In genomic region chr6:27065183-27065582, GRCh38 we compare ENCODE assay signal across 33 cellular contexts.
"Had no signal": no experiment of that assay in that cellular context is flagged by ENCODE, and none has a peak within 500 bp of the region (broad histone marks: within the 10 kb centered on the region; RNA-seq: fewer than 3 reads in every experiment).

No MANE protein-coding gene starts in this region.

- DNase-seq: activated CD4-positive, alpha-beta T cell treated with anti-CD3 and anti-CD28 coated beads for 1 hour; activated CD4-positive, alpha-beta T cell treated with anti-CD3 and anti-CD28 coated beads for 48 hours; activated CD4-positive, alpha-beta T cell treated with anti-CD3 and anti-CD28 coated beads, Interleukin-2, amount 50 U/mL, for 1 hour; activated CD4-positive, alpha-beta T cell treated with anti-CD3 and anti-CD28 coated beads, Interleukin-2, amount 50 U/mL, for 48 hours; activated CD8-positive, alpha-beta memory T cell treated with anti-CD3 and anti-CD28 coated beads for 24 hours; activated CD8-positive, alpha-beta T cell treated with anti-CD3 and anti-CD28 coated beads for 36 hours; activated effector memory CD4-positive, alpha-beta T cell treated with Interleukin-2 at 50 U/mL for 16 hours; activated gamma-delta T cell treated with Interleukin-2 at 50 U/mL for 16 hours; activated naive CD4-positive, alpha-beta T cell treated with anti-CD3 and anti-CD28 coated beads, Interleukin-2, amount 50 U/mL, for 16 hours; activated naive CD4-positive, alpha-beta T cell treated with Interleukin-2 at 50 U/mL for 16 hours; activated T-cell treated with anti-CD3 and anti-CD28 coated beads, Interleukin-2, amount 50 U/mL, for 4 hours; amniotic stem cell; anterior cingulate cortex; brain microvascular endothelial cell; dorsolateral prefrontal cortex; effector memory CD4-positive, alpha-beta T cell; endodermal cell; foreskin keratinocyte; gastrocnemius medialis; heart right ventricle; T-helper 2 cell had no signal

- H3K4me3 Mint-ChIP-seq: activated CD8-positive, alpha-beta T cell treated with anti-CD3 and anti-CD28 coated beads for 36 hours; activated naive CD8-positive, alpha-beta T cell; activated T-cell treated with anti-CD3 and anti-CD28 coated beads, Interleukin-2, amount 50 U/mL, for 4 hours; activated T-helper 17 cell treated with anti-CD3 and anti-CD28 coated beads, Interleukin-2, amount 50 U/mL, for 72 hours; central memory CD8-positive, alpha-beta T cell; dendritic cell treated with granulocyte-macrophage colony-stimulating factor and Interleukin-4, amounts not matched to agents 40 ng/mL and 50 ng/mL, for 4 days; endodermal cell; WTC11 had no signal

- H3K79me2 ChIP-seq: hepatocyte had no signal

- H3K4me1 ChIP-seq: esophagus muscularis mucosa, gastrocnemius medialis, heart right ventricle had no signal

- H2AFZ ChIP-seq: hepatocyte had no signal

- H3K9me3 Mint-ChIP-seq: activated CD8-positive, alpha-beta T cell treated with anti-CD3 and anti-CD28 coated beads for 36 hours; activated T-cell treated with anti-CD3 and anti-CD28 coated beads, Interleukin-2, amount 50 U/mL, for 4 hours; activated T-helper 17 cell treated with anti-CD3 and anti-CD28 coated beads, Interleukin-2, amount 50 U/mL, for 72 hours; central memory CD8-positive, alpha-beta T cell; dendritic cell treated with granulocyte-macrophage colony-stimulating factor and Interleukin-4, amounts not matched to agents 40 ng/mL and 50 ng/mL, for 4 days; endodermal cell; WTC11 had no signal

- ATAC-seq: activated CD8-positive, alpha-beta T cell treated with anti-CD3 and anti-CD28 coated beads for 36 hours; activated T-cell treated with anti-CD3 and anti-CD28 coated beads, Interleukin-2, amount 50 U/mL, for 4 hours; activated T-helper 17 cell treated with anti-CD3 and anti-CD28 coated beads, Interleukin-2, amount 50 U/mL, for 72 hours; foreskin keratinocyte; gastrocnemius medialis; heart right ventricle; WTC11 had no signal

- FAIRE-seq: astrocyte, bronchial epithelial cell, TTC549 had no signal

- H3K4me3 ChIP-seq: coronary artery, dorsolateral prefrontal cortex, esophagus muscularis mucosa, gastrocnemius medialis, heart right ventricle, hepatocyte had no signal

- H3K27ac ChIP-seq: brain microvascular endothelial cell, coronary artery, dorsolateral prefrontal cortex, esophagus muscularis mucosa, foreskin keratinocyte, gastrocnemius medialis, heart right ventricle, hepatocyte, VCaP had no signal

- H3K27me3 ChIP-seq: brain microvascular endothelial cell, esophagus muscularis mucosa, foreskin keratinocyte, hepatocyte had no signal

- H3K36me3 Mint-ChIP-seq: activated naive CD8-positive, alpha-beta T cell; WTC11 had no signal

- H3K27ac Mint-ChIP-seq: activated CD8-positive, alpha-beta T cell treated with anti-CD3 and anti-CD28 coated beads for 36 hours; activated naive CD8-positive, alpha-beta T cell; activated T-helper 17 cell treated with anti-CD3 and anti-CD28 coated beads, Interleukin-2, amount 50 U/mL, for 72 hours; dendritic cell treated with granulocyte-macrophage colony-stimulating factor and Interleukin-4, amounts not matched to agents 40 ng/mL and 50 ng/mL, for 4 days; endodermal cell; WTC11 had no signal

- H3K4me1 Mint-ChIP-seq: activated T-helper 17 cell treated with anti-CD3 and anti-CD28 coated beads, Interleukin-2, amount 50 U/mL, for 72 hours; central memory CD8-positive, alpha-beta T cell had no signal

- H3K9me3 ChIP-seq: esophagus muscularis mucosa, gastrocnemius medialis, heart right ventricle had no signal

- H3K4me2 ChIP-seq: hepatocyte had no signal

- H3K36me3 ChIP-seq: brain microvascular endothelial cell, esophagus muscularis mucosa, gastrocnemius medialis, heart right ventricle had no signal
